ENCODE assay signal across 14 cellular contexts in genomic region chr3:54994026-54994626, GRCh38.
DNase-seq lines count a peak whose midpoint lies in the region; ATAC-seq and TF ChIP-seq lines count a peak whose summit lies in the region.
"Had no signal": no experiment of that assay in that cellular context is flagged by ENCODE, and none has a peak within 500 bp of the region (broad histone marks: within the 10 kb centered on the region; RNA-seq: fewer than 3 reads in every experiment).

No MANE protein-coding gene starts in this region.

- H4K8ac ChIP-seq in trophoblast cell (ENCODE audit: low read depth, low read length) = peak overlapping the region; percentile 1

- H3K36me3 Mint-ChIP-seq in activated naive CD8-positive, alpha-beta T cell treated with anti-CD3 and anti-CD28 coated beads, Interleukin-2, amount 50 U/mL, for 24 hours (ENCODE audit: low read depth) = no peaks in the 10 kb centered on the region
- H3K36me3 Mint-ChIP-seq: CD4-positive, CD25-positive, alpha-beta regulatory T cell had no signal

- intact Hi-C loops in ovary (cut with DNase I) = no loop called here

- no peak for TF ChIP-seq EP300 in ovary (IDR thresholded peaks at IDR 0.05)

- no peaks in the 10 kb centered on the region for H3K36me3 ChIP-seq in trophoblast cell (ENCODE audit: control insufficient read depth in 1 of 2, insufficient read depth in 2 of 2, low read length in 2 of 2)
- no peaks in the 10 kb centered on the region for H3K36me3 ChIP-seq in ovary
- H3K36me3 ChIP-seq: BLaER1 treated with 17β-estradiol and CSF1 and Interleukin-3, amounts not matched to agents 10 nM and 100 nM had no signal

- TF ChIP-seq CTCF in ovary (IDR thresholded peaks at IDR 0.05) = no peak

- no peak overlapping the region for H3K4me3 ChIP-seq in trophoblast cell (ENCODE audit: low read depth, low read length)
- no peak overlapping the region for H3K4me3 ChIP-seq in ovary
- H3K4me3 ChIP-seq: BLaER1 treated with 17β-estradiol and CSF1 and Interleukin-3, amounts not matched to agents 10 nM and 100 nM; GM12878 had no signal

- no peak overlapping the region for H3K27ac Mint-ChIP-seq in activated naive CD8-positive, alpha-beta T cell treated with anti-CD3 and anti-CD28 coated beads, Interleukin-2, amount 50 U/mL, for 24 hours
- H3K27ac Mint-ChIP-seq: CD4-positive, CD25-positive, alpha-beta regulatory T cell had no signal

- peak overlapping the region; percentile 19 for H3K14ac ChIP-seq in trophoblast cell (ENCODE audit: low read length)

- H3K4me3 Mint-ChIP-seq in activated naive CD8-positive, alpha-beta T cell treated with anti-CD3 and anti-CD28 coated beads, Interleukin-2, amount 50 U/mL, for 24 hours = no peak overlapping the region
- H3K4me3 Mint-ChIP-seq: CD4-positive, CD25-positive, alpha-beta regulatory T cell had no signal

- H3K18ac ChIP-seq in trophoblast cell (ENCODE audit: low read length) = no peak overlapping the region

- H3K9me3 Mint-ChIP-seq in activated naive CD8-positive, alpha-beta T cell treated with anti-CD3 and anti-CD28 coated beads, Interleukin-2, amount 50 U/mL, for 24 hours = peaks cover 4% of the 10 kb centered on the region

- TF ChIP-seq POLR2A in ovary (IDR thresholded peaks at IDR 0.05) = no peak

- no peaks in the 10 kb centered on the region for H3K27me3 ChIP-seq in trophoblast cell (ENCODE audit: insufficient read depth, low read length)
- no peaks in the 10 kb centered on the region for H3K27me3 ChIP-seq in ovary
- H3K27me3 ChIP-seq: BLaER1 treated with 17β-estradiol and CSF1 and Interleukin-3, amounts not matched to agents 10 nM and 100 nM had no signal

- H3K9me3 ChIP-seq in trophoblast cell (ENCODE audit: insufficient read depth, low read depth, low read length) (no peaks in the 10 kb centered on the region), ovary (no peaks in the 10 kb centered on the region)
- H3K9me3 ChIP-seq: BLaER1 treated with 17β-estradiol and CSF1 and Interleukin-3, amounts not matched to agents 10 nM and 100 nM had no signal

- H2BK5ac ChIP-seq in trophoblast cell (ENCODE audit: low read depth, low read length, poor library complexity) = peak overlapping the region; percentile 51

- H3K4ac ChIP-seq in trophoblast cell (ENCODE audit: low read depth, low read length) = peak overlapping the region; percentile 7

- H3K27me3 Mint-ChIP-seq in activated naive CD8-positive, alpha-beta T cell treated with anti-CD3 and anti-CD28 coated beads, Interleukin-2, amount 50 U/mL, for 24 hours = no peaks in the 10 kb centered on the region
- H3K27me3 Mint-ChIP-seq: CD4-positive, CD25-positive, alpha-beta regulatory T cell had no signal

- no peak overlapping the region for H4K12ac ChIP-seq in trophoblast cell (ENCODE audit: low read depth, low read length)

- H2BK120ac ChIP-seq in trophoblast cell (ENCODE audit: insufficient read depth, low read length, poor library complexity) = peak overlapping the region; percentile 39

- H3K79me2 ChIP-seq in trophoblast cell (ENCODE audit: control insufficient read depth, insufficient read depth, low read length, poor library complexity) = peaks cover 8% of the 10 kb centered on the region

- no peak overlapping the region for H3K23ac ChIP-seq in trophoblast cell (ENCODE audit: low read length)

- WGBS in trophoblast cell (ENCODE audit: extremely low coverage, insufficient coverage, insufficient read length) = no CpG with 5 or more reads among the region's 6 CpGs
- WGBS in ovary, 3 donors = 78 to 84% (median 79%) methylated on average over 6 of the region's 6 CpGs

- H2AK5ac ChIP-seq in trophoblast cell (ENCODE audit: low read length) = peak overlapping the region; percentile 13

- ATAC-seq in activated naive CD8-positive, alpha-beta T cell treated with anti-CD3 and anti-CD28 coated beads, Interleukin-2, amount 50 U/mL, for 24 hours = no peak
- ATAC-seq: GM12878, HCT116 had no signal

- peaks cover 27% of the 10 kb centered on the region for H3K79me1 ChIP-seq in trophoblast cell (ENCODE audit: low read length)

- no peak overlapping the region for H3K9ac ChIP-seq in trophoblast cell (ENCODE audit: low read length)
- H3K9ac ChIP-seq: BLaER1 treated with 17β-estradiol and CSF1 and Interleukin-3, amounts not matched to agents 10 nM and 100 nM had no signal

- H2AFZ ChIP-seq in trophoblast cell (ENCODE audit: insufficient read depth, low read length, poor library complexity) = no peak overlapping the region

- peak overlapping the region; percentile 80 for H3K27ac ChIP-seq in trophoblast cell (ENCODE audit: low read depth, low read length)
- H3K27ac ChIP-seq in ovary = no peak overlapping the region
- H3K27ac ChIP-seq: BLaER1 treated with 17β-estradiol and CSF1 and Interleukin-3, amounts not matched to agents 10 nM and 100 nM; HL-60 had no signal

- H3K4me1 Mint-ChIP-seq in activated naive CD8-positive, alpha-beta T cell treated with anti-CD3 and anti-CD28 coated beads, Interleukin-2, amount 50 U/mL, for 24 hours = no peaks in the 10 kb centered on the region
- H3K4me1 Mint-ChIP-seq: CD4-positive, CD25-positive, alpha-beta regulatory T cell had no signal

- H3K4me1 ChIP-seq in trophoblast cell (ENCODE audit: control insufficient read depth in 1 of 2, insufficient read depth in 2 of 2, low read length in 2 of 2) (peaks cover 12 to 17% of the 10 kb centered on the region in 2 experiments), ovary (ENCODE audit: insufficient read depth) (peaks cover 2% of the 10 kb centered on the region)

- peak overlapping the region; percentile 58 for H4K91ac ChIP-seq in trophoblast cell (ENCODE audit: low read depth, low read length)

- peak overlapping the region; percentile 61 for H2BK12ac ChIP-seq in trophoblast cell (ENCODE audit: low read length)

- H3K4me2 ChIP-seq in trophoblast cell (ENCODE audit: low read length) = peak overlapping the region; percentile 15
- H3K4me2 ChIP-seq: BLaER1 treated with 17β-estradiol and CSF1 and Interleukin-3, amounts not matched to agents 10 nM and 100 nM had no signal

- DNase-seq in M059J (ENCODE audit: low read depth) (peak; percentile 29), glomerular visceral epithelial cell (ENCODE audit: extremely low spot score) (peak; percentile 17), trophoblast cell (peak; percentile 62 to 87), HCEC 1CT (no peak), ovary (no peak), NCI-H128 (lab: John Stamatoyannopoulos, UW; ENCODE audit: unreplicated experiment) (no peak)
- DNase-seq in activated naive CD8-positive, alpha-beta T cell treated with anti-CD3 and anti-CD28 coated beads, Interleukin-2, amount 50 U/mL, for 24 hours = no peak
- DNase-seq: ACHN; CD4-positive, CD25-positive, alpha-beta regulatory T cell; DMS79 had no signal

Comparison
In these comparisons a context has a peak if more than half of its experiments do, and no peak if none do; other contexts are left out.
1. DNase-seq: peak in M059J (single experiment), glomerular visceral epithelial cell (single experiment) and trophoblast cell (2 of 2); none in HCEC 1CT (single experiment), ovary (0 of 5), activated naive CD8-positive, alpha-beta T cell treated with anti-CD3 and anti-CD28 coated beads, Interleukin-2, amount 50 U/mL, for 24 hours (single experiment) and NCI-H128 (single experiment).